ENCODE assay signal across 1 cellular context in the genomic region with DNA sequence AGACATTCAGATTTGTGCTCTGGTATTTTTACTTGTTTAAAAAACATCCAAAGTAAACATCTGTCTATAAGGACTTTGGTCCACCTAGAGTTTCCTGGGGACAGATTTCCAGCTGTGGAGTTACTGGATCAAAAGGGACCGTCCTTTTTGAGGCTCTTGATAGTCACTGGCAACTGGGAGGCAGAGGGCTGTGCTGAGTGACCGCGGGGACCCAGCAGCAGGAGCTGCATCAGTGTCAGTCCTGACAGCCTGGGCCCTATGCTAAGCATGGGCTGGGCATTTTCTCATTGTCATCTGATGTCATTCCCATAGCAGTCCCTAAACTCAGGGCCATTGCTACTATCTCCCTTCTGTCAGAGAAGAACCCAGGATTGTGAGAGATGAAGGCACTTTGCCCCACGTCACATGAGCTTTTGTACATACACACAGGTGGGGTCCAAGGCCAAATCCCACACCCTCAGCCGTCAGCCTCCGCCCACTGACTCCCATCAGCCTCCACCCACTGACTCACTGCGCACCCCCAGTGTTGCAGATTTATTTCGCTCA.
TF ChIP-seq lines count a peak whose summit lies in the region.

No MANE protein-coding gene starts in this region.

TF ChIP-seq in HepG2, 621 proteins besides CTCF, POLR2A, EP300 and RAD21 (continued from another document and continues in another):
- no peak; the same call in 1 of the 2 replicates for TF ChIP-seq THRA (CRISPR knock-in tag; IDR thresholded peaks at IDR 0.05; ENCODE audit: borderline replicate concordance)
- peak; percentile 80; the same call in 1 of the 2 replicates for TF ChIP-seq ZNF782 (CRISPR knock-in tag; IDR thresholded peaks at IDR 0.05; ENCODE audit: borderline replicate concordance)
- TF ChIP-seq EEA1 (CRISPR knock-in tag; IDR thresholded peaks at IDR 0.05; ENCODE audit: borderline replicate concordance) = no peak
- TF ChIP-seq, protein P1, sequence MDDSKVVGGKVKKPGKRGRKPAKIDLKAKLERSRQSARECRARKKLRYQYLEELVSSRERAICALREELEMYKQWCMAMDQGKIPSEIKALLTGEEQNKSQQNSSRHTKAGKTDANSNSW (CRISPR knock-in tag; IDR thresholded peaks at IDR 0.05; ENCODE audit: borderline replicate concordance) = no peak
- no peak for TF ChIP-seq ZNF160 (CRISPR knock-in tag; IDR thresholded peaks at IDR 0.05)
- no peak for TF ChIP-seq ZNF788 (CRISPR knock-in tag; IDR thresholded peaks at IDR 0.05; ENCODE audit: borderline replicate concordance)
- no peak for TF ChIP-seq TCF7L2 (IDR thresholded peaks at IDR 0.05; ENCODE audit: low read depth, low read length)
- TF ChIP-seq NRL (CRISPR knock-in tag; IDR thresholded peaks at IDR 0.05; ENCODE audit: borderline replicate concordance) = no peak
- peak; percentile 76 for TF ChIP-seq HDAC1 (CRISPR knock-in tag; IDR thresholded peaks at IDR 0.05)
- TF ChIP-seq SIN3B (IDR thresholded peaks at IDR 0.05; ENCODE audit: low read length) = no peak
- no peak for TF ChIP-seq ZNF605 (CRISPR knock-in tag; IDR thresholded peaks at IDR 0.05)
- TF ChIP-seq, protein P2, sequence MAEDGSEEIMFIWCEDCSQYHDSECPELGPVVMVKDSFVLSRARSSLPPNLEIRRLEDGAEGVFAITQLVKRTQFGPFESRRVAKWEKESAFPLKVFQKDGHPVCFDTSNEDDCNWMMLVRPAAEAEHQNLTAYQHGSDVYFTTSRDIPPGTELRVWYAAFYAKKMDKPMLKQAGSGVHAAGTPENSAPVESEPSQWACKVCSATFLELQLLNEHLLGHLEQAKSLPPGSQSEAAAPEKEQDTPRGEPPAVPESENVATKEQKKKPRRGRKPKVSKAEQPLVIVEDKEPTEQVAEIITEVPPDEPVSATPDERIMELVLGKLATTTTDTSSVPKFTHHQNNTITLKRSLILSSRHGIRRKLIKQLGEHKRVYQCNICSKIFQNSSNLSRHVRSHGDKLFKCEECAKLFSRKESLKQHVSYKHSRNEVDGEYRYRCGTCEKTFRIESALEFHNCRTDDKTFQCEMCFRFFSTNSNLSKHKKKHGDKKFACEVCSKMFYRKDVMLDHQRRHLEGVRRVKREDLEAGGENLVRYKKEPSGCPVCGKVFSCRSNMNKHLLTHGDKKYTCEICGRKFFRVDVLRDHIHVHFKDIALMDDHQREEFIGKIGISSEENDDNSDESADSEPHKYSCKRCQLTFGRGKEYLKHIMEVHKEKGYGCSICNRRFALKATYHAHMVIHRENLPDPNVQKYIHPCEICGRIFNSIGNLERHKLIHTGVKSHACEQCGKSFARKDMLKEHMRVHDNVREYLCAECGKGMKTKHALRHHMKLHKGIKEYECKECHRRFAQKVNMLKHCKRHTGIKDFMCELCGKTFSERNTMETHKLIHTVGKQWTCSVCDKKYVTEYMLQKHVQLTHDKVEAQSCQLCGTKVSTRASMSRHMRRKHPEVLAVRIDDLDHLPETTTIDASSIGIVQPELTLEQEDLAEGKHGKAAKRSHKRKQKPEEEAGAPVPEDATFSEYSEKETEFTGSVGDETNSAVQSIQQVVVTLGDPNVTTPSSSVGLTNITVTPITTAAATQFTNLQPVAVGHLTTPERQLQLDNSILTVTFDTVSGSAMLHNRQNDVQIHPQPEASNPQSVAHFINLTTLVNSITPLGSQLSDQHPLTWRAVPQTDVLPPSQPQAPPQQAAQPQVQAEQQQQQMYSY (CRISPR knock-in tag; IDR thresholded peaks at IDR 0.05) = no peak
- no peak for TF ChIP-seq ZSCAN20 (CRISPR knock-in tag; IDR thresholded peaks at IDR 0.05; ENCODE audit: borderline replicate concordance)
- no peak for TF ChIP-seq NFRKB (IDR thresholded peaks at IDR 0.05)
- TF ChIP-seq ZNF746 (CRISPR knock-in tag; IDR thresholded peaks at IDR 0.05) = no peak
- peak; percentile 63; the same call in 1 of the 2 replicates for TF ChIP-seq ZNF292 (CRISPR knock-in tag; IDR thresholded peaks at IDR 0.05; ENCODE audit: borderline replicate concordance, low read depth)
- TF ChIP-seq ZNF549 (CRISPR knock-in tag; IDR thresholded peaks at IDR 0.05) = no peak
- no peak for TF ChIP-seq TMF1 (CRISPR knock-in tag; IDR thresholded peaks at IDR 0.05; ENCODE audit: low read depth)
- TF ChIP-seq HIC2 (CRISPR knock-in tag; IDR thresholded peaks at IDR 0.05; ENCODE audit: low read depth) = no peak
- TF ChIP-seq ELK4 (CRISPR knock-in tag; IDR thresholded peaks at IDR 0.05; ENCODE audit: borderline replicate concordance) = no peak
- no peak for TF ChIP-seq CBX1 (IDR thresholded peaks at IDR 0.05; ENCODE audit: low read depth)
- no peak for TF ChIP-seq NR3C1 (CRISPR knock-in tag; IDR thresholded peaks at IDR 0.05)
- no peak for TF ChIP-seq ZNF891 (CRISPR knock-in tag; IDR thresholded peaks at IDR 0.05)
- TF ChIP-seq, protein P3, sequence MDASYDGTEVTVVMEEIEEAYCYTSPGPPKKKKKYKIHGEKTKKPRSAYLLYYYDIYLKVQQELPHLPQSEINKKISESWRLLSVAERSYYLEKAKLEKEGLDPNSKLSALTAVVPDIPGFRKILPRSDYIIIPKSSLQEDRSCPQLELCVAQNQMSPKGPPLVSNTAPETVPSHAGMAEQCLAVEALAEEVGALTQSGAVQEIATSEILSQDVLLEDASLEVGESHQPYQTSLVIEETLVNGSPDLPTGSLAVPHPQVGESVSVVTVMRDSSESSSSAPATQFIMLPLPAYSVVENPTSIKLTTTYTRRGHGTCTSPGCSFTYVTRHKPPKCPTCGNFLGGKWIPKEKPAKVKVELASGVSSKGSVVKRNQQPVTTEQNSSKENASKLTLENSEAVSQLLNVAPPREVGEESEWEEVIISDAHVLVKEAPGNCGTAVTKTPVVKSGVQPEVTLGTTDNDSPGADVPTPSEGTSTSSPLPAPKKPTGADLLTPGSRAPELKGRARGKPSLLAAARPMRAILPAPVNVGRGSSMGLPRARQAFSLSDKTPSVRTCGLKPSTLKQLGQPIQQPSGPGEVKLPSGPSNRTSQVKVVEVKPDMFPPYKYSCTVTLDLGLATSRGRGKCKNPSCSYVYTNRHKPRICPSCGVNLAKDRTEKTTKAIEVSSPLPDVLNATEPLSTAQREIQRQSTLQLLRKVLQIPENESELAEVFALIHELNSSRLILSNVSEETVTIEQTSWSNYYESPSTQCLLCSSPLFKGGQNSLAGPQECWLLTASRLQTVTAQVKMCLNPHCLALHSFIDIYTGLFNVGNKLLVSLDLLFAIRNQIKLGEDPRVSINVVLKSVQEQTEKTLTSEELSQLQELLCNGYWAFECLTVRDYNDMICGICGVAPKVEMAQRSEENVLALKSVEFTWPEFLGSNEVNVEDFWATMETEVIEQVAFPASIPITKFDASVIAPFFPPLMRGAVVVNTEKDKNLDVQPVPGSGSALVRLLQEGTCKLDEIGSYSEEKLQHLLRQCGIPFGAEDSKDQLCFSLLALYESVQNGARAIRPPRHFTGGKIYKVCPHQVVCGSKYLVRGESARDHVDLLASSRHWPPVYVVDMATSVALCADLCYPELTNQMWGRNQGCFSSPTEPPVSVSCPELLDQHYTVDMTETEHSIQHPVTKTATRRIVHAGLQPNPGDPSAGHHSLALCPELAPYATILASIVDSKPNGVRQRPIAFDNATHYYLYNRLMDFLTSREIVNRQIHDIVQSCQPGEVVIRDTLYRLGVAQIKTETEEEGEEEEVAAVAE (CRISPR knock-in tag; IDR thresholded peaks at IDR 0.05; ENCODE audit: borderline replicate concordance) = no peak
- no peak for TF ChIP-seq ZSCAN12 (CRISPR knock-in tag; IDR thresholded peaks at IDR 0.05)
- TF ChIP-seq, protein P4, sequence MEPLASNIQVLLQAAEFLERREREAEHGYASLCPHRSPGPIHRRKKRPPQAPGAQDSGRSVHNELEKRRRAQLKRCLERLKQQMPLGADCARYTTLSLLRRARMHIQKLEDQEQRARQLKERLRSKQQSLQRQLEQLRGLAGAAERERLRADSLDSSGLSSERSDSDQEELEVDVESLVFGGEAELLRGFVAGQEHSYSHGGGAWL (CRISPR knock-in tag; IDR thresholded peaks at IDR 0.05) = no peak
- TF ChIP-seq ZNF709 (CRISPR knock-in tag; IDR thresholded peaks at IDR 0.05) = no peak
- no peak for TF ChIP-seq SOX13 (IDR thresholded peaks at IDR 0.05)
- TF ChIP-seq SOX13 (CRISPR knock-in tag; conservative IDR thresholded peaks at IDR 0.05 in 1 of 2, IDR thresholded peaks at IDR 0.05 in 1 of 2) = peak in 1 of 2 experiments; percentile 38; a peak in 1 of 4 replicates
- no peak for TF ChIP-seq MYNN (CRISPR knock-in tag; IDR thresholded peaks at IDR 0.05; ENCODE audit: low read depth)
- no peak for TF ChIP-seq TFDP1 (CRISPR knock-in tag; IDR thresholded peaks at IDR 0.05; ENCODE audit: borderline replicate concordance)
- no peak for TF ChIP-seq HNRNPL (IDR thresholded peaks at IDR 0.05; ENCODE audit: low read depth, low read length)
- TF ChIP-seq, protein P5, sequence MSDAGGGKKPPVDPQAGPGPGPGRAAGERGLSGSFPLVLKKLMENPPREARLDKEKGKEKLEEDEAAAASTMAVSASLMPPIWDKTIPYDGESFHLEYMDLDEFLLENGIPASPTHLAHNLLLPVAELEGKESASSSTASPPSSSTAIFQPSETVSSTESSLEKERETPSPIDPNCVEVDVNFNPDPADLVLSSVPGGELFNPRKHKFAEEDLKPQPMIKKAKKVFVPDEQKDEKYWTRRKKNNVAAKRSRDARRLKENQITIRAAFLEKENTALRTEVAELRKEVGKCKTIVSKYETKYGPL (CRISPR knock-in tag; IDR thresholded peaks at IDR 0.05) = no peak
- TF ChIP-seq TFE3 (CRISPR knock-in tag; IDR thresholded peaks at IDR 0.05) = peak; percentile 59; the same call in 1 of the 2 replicates
- TF ChIP-seq ZNF121 (CRISPR knock-in tag; IDR thresholded peaks at IDR 0.05) = 0 out of 2 replicates have a peak, but pooled peaks have one; percentile 19
- TF ChIP-seq, protein P6, sequence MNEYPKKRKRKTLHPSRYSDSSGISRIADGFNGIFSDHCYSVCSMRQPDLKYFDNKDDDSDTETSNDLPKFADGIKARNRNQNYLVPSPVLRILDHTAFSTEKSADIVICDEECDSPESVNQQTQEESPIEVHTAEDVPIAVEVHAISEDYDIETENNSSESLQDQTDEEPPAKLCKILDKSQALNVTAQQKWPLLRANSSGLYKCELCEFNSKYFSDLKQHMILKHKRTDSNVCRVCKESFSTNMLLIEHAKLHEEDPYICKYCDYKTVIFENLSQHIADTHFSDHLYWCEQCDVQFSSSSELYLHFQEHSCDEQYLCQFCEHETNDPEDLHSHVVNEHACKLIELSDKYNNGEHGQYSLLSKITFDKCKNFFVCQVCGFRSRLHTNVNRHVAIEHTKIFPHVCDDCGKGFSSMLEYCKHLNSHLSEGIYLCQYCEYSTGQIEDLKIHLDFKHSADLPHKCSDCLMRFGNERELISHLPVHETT (CRISPR knock-in tag; conservative IDR thresholded peaks at IDR 0.05) = no peak
- TF ChIP-seq, protein P7, sequence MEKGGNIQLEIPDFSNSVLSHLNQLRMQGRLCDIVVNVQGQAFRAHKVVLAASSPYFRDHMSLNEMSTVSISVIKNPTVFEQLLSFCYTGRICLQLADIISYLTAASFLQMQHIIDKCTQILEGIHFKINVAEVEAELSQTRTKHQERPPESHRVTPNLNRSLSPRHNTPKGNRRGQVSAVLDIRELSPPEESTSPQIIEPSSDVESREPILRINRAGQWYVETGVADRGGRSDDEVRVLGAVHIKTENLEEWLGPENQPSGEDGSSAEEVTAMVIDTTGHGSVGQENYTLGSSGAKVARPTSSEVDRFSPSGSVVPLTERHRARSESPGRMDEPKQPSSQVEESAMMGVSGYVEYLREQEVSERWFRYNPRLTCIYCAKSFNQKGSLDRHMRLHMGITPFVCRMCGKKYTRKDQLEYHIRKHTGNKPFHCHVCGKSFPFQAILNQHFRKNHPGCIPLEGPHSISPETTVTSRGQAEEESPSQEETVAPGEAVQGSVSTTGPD (CRISPR knock-in tag; IDR thresholded peaks at IDR 0.05) = no peak
- no peak for TF ChIP-seq KDM1A (CRISPR knock-in tag; IDR thresholded peaks at IDR 0.05)
